Comparison of ENCODE assay signal across 14 cellular contexts in genomic region chr3:139574026-139574947, GRCh38. TPM values are rescaled to one million over a fixed set of nuclear protein-coding genes. Genes with fewer than 3 reads are reported as not detected.
DNase-seq lines count a peak whose midpoint lies in the region; ATAC-seq, FAIRE-seq and TF ChIP-seq lines count a peak whose summit lies in the region.
"Had no signal": no experiment of that assay in that cellular context is flagged by ENCODE, and none has a peak within 500 bp of the region (broad histone marks: within the 10 kb centered on the region; RNA-seq: fewer than 3 reads in every experiment).

No MANE protein-coding gene starts in this region.

- H3K36me3 Mint-ChIP-seq in activated CD4-positive, alpha-beta T cell treated with anti-CD3 and anti-CD28 coated beads for 36 hours (ENCODE audit: low read depth) = peaks cover 11% of the 10 kb centered on the region
- H3K36me3 Mint-ChIP-seq in activated T-helper 17 cell treated with anti-CD3 and anti-CD28 coated beads, Interleukin-2, amount 50 U/mL, for 72 hours (ENCODE audit: low read depth) = no peaks in the 10 kb centered on the region

- POLR2A ChIA-PET in HepG2 (lab: Yijun Ruan, JAX) = no interaction called here
- POLR2A ChIA-PET in Panc1 (lab: Charles Lee) = interaction anchor here (0.6 kb wide), 1 partner anchor 951 kb away, joined by 3 read pairs; no protein-coding TSS in a partner anchor
- POLR2A ChIA-PET in activated CD4-positive, alpha-beta T cell treated with anti-CD3 and anti-CD28 coated beads for 36 hours (lab: Charles Lee) = no interaction called here

- in situ Hi-C loops in HepG2 (cut with HindIII; ENCODE audit: extremely low pct_ligation_motif_present, low pct_unique_long_range_greater_than_20kb) (no loop called here), Panc1 (cut with HindIII; ENCODE audit: low pct_unique_long_range_greater_than_20kb, low sequenced_read_pairs) (no loop called here)

- no peak overlapping the region for H3K27ac Mint-ChIP-seq in activated CD4-positive, alpha-beta T cell treated with anti-CD3 and anti-CD28 coated beads for 36 hours
- H3K27ac Mint-ChIP-seq in activated T-helper 17 cell treated with anti-CD3 and anti-CD28 coated beads, Interleukin-2, amount 50 U/mL, for 72 hours = no peak overlapping the region

- H3K9me3 ChIP-seq in right lobe of liver = no peaks in the 10 kb centered on the region
- H3K9me3 ChIP-seq in HepG2 (ENCODE audit: low read length) = no peaks in the 10 kb centered on the region
- no peaks in the 10 kb centered on the region for H3K9me3 ChIP-seq in Panc1 (ENCODE audit: control insufficient read depth, insufficient read depth, low read depth, low read length)
- H3K9me3 ChIP-seq in prostate gland = no peaks in the 10 kb centered on the region

- no peak overlapping the region for H3K9ac ChIP-seq in HepG2 (ENCODE audit: insufficient read depth, low read depth, low read length)

- peak; percentile 68 to 83 (median 75) for DNase-seq in right lobe of liver
- DNase-seq in HepG2 (ENCODE audit: low spot score) = no peak
- DNase-seq in Panc1 (ENCODE audit: low read depth, low spot score) = no peak
- peak; percentile 70 for DNase-seq in left cardiac atrium
- no peak for DNase-seq in prostate gland (ENCODE audit: low spot score)
- no peak for DNase-seq in activated CD4-positive, alpha-beta T cell treated with anti-CD3 and anti-CD28 coated beads for 36 hours
- DNase-seq: activated CD8-positive, alpha-beta memory T cell treated with anti-CD3 and anti-CD28 coated beads for 24 hours; cerebellar nuclear complex; NCI-H1930; stimulated activated CD4-positive, alpha-beta T cell treated with anti-CD3 and anti-CD28 coated beads, Interleukin-2, amount 100 ng/mL, for 24 hours had no signal

- no peak overlapping the region for H3K4me3 Mint-ChIP-seq in activated CD4-positive, alpha-beta T cell treated with anti-CD3 and anti-CD28 coated beads for 36 hours
- H3K4me3 Mint-ChIP-seq in activated T-helper 17 cell treated with anti-CD3 and anti-CD28 coated beads, Interleukin-2, amount 50 U/mL, for 72 hours = no peak overlapping the region

- TF ChIP-seq POLR2A in right lobe of liver (IDR thresholded peaks at IDR 0.05) = no peak
- TF ChIP-seq POLR2A in HepG2 (IDR thresholded peaks at IDR 0.05; ENCODE audit: insufficient read depth in 1 of 2, low read depth in 2 of 2, low read length in 2 of 2) = no peak
- TF ChIP-seq POLR2A in prostate gland (IDR thresholded peaks at IDR 0.05) = no peak

- H3K4me1 ChIP-seq in right lobe of liver (peaks cover 0 to 20% (median 0%) of the 10 kb centered on the region in 4 donors), HepG2 (ENCODE audit: insufficient read depth, low read length) (no peaks in the 10 kb centered on the region), Panc1 (ENCODE audit: control insufficient read depth, insufficient read depth, low read length) (no peaks in the 10 kb centered on the region), prostate gland (replicated peaks) (no peaks in the 10 kb centered on the region)

- H3K4me2 ChIP-seq in HepG2 (ENCODE audit: low read depth, low read length) = no peak overlapping the region

- H3K27ac ChIP-seq in right lobe of liver = no peak overlapping the region
- H3K27ac ChIP-seq in HepG2 (ENCODE audit: extremely low read length, insufficient read depth, low read length) = no peak overlapping the region
- H3K27ac ChIP-seq in Panc1 (ENCODE audit: low read length) = no peak overlapping the region
- H3K27ac ChIP-seq in prostate gland = no peak overlapping the region

- no peaks in the 10 kb centered on the region for H3K27me3 ChIP-seq in right lobe of liver
- H3K27me3 ChIP-seq in HepG2 (ENCODE audit: control insufficient read depth in 1 of 2, insufficient read depth in 2 of 2, low read length in 2 of 2) = no peaks in the 10 kb centered on the region
- H3K27me3 ChIP-seq in Panc1 (ENCODE audit: control insufficient read depth, insufficient read depth, low read length) = no peaks in the 10 kb centered on the region
- H3K27me3 ChIP-seq in prostate gland (replicated peaks; ENCODE audit: insufficient read depth) = no peaks in the 10 kb centered on the region

- H3K4me1 Mint-ChIP-seq in activated CD4-positive, alpha-beta T cell treated with anti-CD3 and anti-CD28 coated beads for 36 hours = no peaks in the 10 kb centered on the region
- no peaks in the 10 kb centered on the region for H3K4me1 Mint-ChIP-seq in activated T-helper 17 cell treated with anti-CD3 and anti-CD28 coated beads, Interleukin-2, amount 50 U/mL, for 72 hours

- H3K27me3 Mint-ChIP-seq in activated CD4-positive, alpha-beta T cell treated with anti-CD3 and anti-CD28 coated beads for 36 hours = no peaks in the 10 kb centered on the region
- H3K27me3 Mint-ChIP-seq in activated T-helper 17 cell treated with anti-CD3 and anti-CD28 coated beads, Interleukin-2, amount 50 U/mL, for 72 hours = peaks cover under 1% of the 10 kb centered on the region

- TF ChIP-seq CTCF in right lobe of liver (IDR thresholded peaks at IDR 0.05) = no peak
- no peak for TF ChIP-seq CTCF in HepG2 (CRISPR knock-in tag; IDR thresholded peaks at IDR 0.05)
- 0 out of 2 replicates have a peak, but pooled peaks have one; percentile 14 for TF ChIP-seq CTCF in Panc1 (IDR thresholded peaks at IDR 0.05)
- no peak for TF ChIP-seq CTCF in prostate gland (IDR thresholded peaks at IDR 0.05)

- no peaks in the 10 kb centered on the region for H3K9me3 Mint-ChIP-seq in activated CD4-positive, alpha-beta T cell treated with anti-CD3 and anti-CD28 coated beads for 36 hours (ENCODE audit: low read depth)
- peaks cover 4% of the 10 kb centered on the region for H3K9me3 Mint-ChIP-seq in activated T-helper 17 cell treated with anti-CD3 and anti-CD28 coated beads, Interleukin-2, amount 50 U/mL, for 72 hours

- intact Hi-C loops in right lobe of liver (cut with DNase I) = no loop called here
- intact Hi-C loops in HepG2 (cut with micrococcal nuclease; ENCODE audit: unreplicated experiment) = no loop called here
- intact Hi-C loops in Panc1 (cut with micrococcal nuclease; ENCODE audit: unreplicated experiment) = no loop called here
- intact Hi-C loops in left cardiac atrium (cut with DNase I) = no loop called here
- intact Hi-C loops in prostate gland (cut with DNase I) = no loop called here
- intact Hi-C loops in activated CD4-positive, alpha-beta T cell treated with anti-CD3 and anti-CD28 coated beads for 36 hours (cut with DNase I, micrococcal nuclease) = no loop called here

- CTCF ChIA-PET in HepG2 (lab: Yijun Ruan, JAX; ENCODE audit: low intra/inter-chr PET ratio, low total read pairs) = no interaction called here
- CTCF ChIA-PET in Panc1 (lab: Charles Lee) = no interaction called here
- CTCF ChIA-PET in activated CD4-positive, alpha-beta T cell treated with anti-CD3 and anti-CD28 coated beads for 36 hours (lab: Charles Lee) = no interaction called here

- no peak for TF ChIP-seq RAD21 in HepG2 (CRISPR knock-in tag; IDR thresholded peaks at IDR 0.05)

- H3K36me3 ChIP-seq in right lobe of liver (no peaks in the 10 kb centered on the region), HepG2 (replicated peaks in 1 of 2; ENCODE audit: control insufficient read depth in 1 of 2, insufficient read depth in 2 of 2, low read length in 2 of 2) (no peaks in the 10 kb centered on the region), Panc1 (ENCODE audit: control insufficient read depth, insufficient read depth, low read length) (no peaks in the 10 kb centered on the region), prostate gland (no peaks in the 10 kb centered on the region)

- H3K79me2 ChIP-seq in HepG2 (ENCODE audit: insufficient read depth, low read length) = no peaks in the 10 kb centered on the region

- H2AFZ ChIP-seq in HepG2 (ENCODE audit: low read length) = no peak overlapping the region

- TF ChIP-seq EP300 in HepG2 (IDR thresholded peaks at IDR 0.05; ENCODE audit: low read depth in 2 of 2, low read length in 2 of 2) (no peak), HepG2 (CRISPR knock-in tag; IDR thresholded peaks at IDR 0.05; ENCODE audit: borderline replicate concordance) (no peak)

- ATAC-seq in right lobe of liver (peak; percentile 77 to 87 (median 80)), HepG2 (no peak), Panc1 (no peak), left cardiac atrium (peak; percentile 75 to 90), GM19035 (IDR thresholded peaks at IDR 0.05; ENCODE audit: unreplicated experiment) (no peak)
- ATAC-seq in activated CD4-positive, alpha-beta T cell treated with anti-CD3 and anti-CD28 coated beads for 36 hours = no peak
- ATAC-seq in activated T-helper 17 cell treated with anti-CD3 and anti-CD28 coated beads, Interleukin-2, amount 50 U/mL, for 72 hours (replicated peaks) = no peak
- ATAC-seq: esophagus mucosa, HCT116 had no signal

- H4K20me1 ChIP-seq in HepG2 (ENCODE audit: insufficient read depth, low read length) = no peaks in the 10 kb centered on the region

- no TSS peak for BruUV-seq in HepG2 (replicated peaks; lab: Mats Ljungman, UMichigan)
- no TSS peak for BruUV-seq in Panc1 (replicated peaks; lab: Mats Ljungman, UMichigan)

- no peak for FAIRE-seq in HepG2 (lab: Jason Lieb, UNC)

- H3K4me3 ChIP-seq in right lobe of liver (no peak overlapping the region), HepG2 (replicated peaks in 1 of 3; ENCODE audit: insufficient read depth in 1 of 3, low read depth in 2 of 3, low read length in 3 of 3) (no peak overlapping the region), Panc1 (ENCODE audit: low read depth in 2 of 2, low read length in 2 of 2) (no peak overlapping the region), prostate gland (no peak overlapping the region)

- 27% methylated on average over 1 of the region's 1 CpG for WGBS in right lobe of liver (ENCODE audit: insufficient coverage, low coverage, low lambda C conversion rate, missing lambda C conversion rate)
- 20% methylated on average over 1 of the region's 1 CpG for WGBS in HepG2 (ENCODE audit: low lambda C conversion rate)
- WGBS in prostate gland = 23% methylated on average over 1 of the region's 1 CpG

RNA-seq across cellular contexts. Expression of gene RBP1, which starts 34.7 kb away (rescaled TPM):
- total RNA-seq in right lobe of liver = 10 to 100 TPM; 24.1 to 53.1 (median 37.9) TPM
- total RNA-seq in HepG2 (2016; rRNA removed; fragmentation: Illumina TruSeq; extraction: Trizol) = 6.4 and 8.9 TPM in 2 replicates
- 3.8 and 9.5 TPM in 2 replicates for total RNA-seq in HepG2 (2016; cell fraction: cytosol; rRNA removed; fragmentation: Illumina TruSeq; extraction: Trizol; ENCODE audit: low read depth)
- total RNA-seq in HepG2 (2016; cell fraction: insoluble cytoplasmic fraction; rRNA removed; fragmentation: Illumina TruSeq; extraction: Trizol) = 8.6 and 10.6 TPM in 2 replicates
- total RNA-seq in HepG2 (2016; cell fraction: membrane; rRNA removed; fragmentation: Illumina TruSeq; extraction: Trizol) = 5.6 and 7.7 TPM in 2 replicates
- 3.0 and 4.3 TPM in 2 replicates for total RNA-seq in HepG2 (2016; cell fraction: nucleus; rRNA removed; fragmentation: Illumina TruSeq; extraction: Trizol)
- polyA plus RNA-seq in HepG2 (2011; rRNA removed) = 12.6 and 16.9 TPM in 2 replicates
- polyA plus RNA-seq in HepG2 (2011; cell fraction: cytosol; rRNA removed) = 19.5 and 23.3 TPM in 2 replicates
- polyA plus RNA-seq in HepG2 (2011; cell fraction: nucleus; rRNA removed) = 9.2 and 9.7 TPM in 2 replicates
- polyA plus RNA-seq in HepG2 (2012) = 3.9 and 9.2 TPM in 2 replicates
- 11.2 and 14.3 TPM in 2 replicates for polyA plus RNA-seq in HepG2 (2016; cell fraction: cytosol; fragmentation: Illumina TruSeq; extraction: Trizol; ENCODE audit: low read depth)
- 19.1 and 19.5 TPM in 2 replicates for polyA plus RNA-seq in HepG2 (2016; cell fraction: insoluble cytoplasmic fraction; fragmentation: Illumina TruSeq; extraction: Trizol; ENCODE audit: low read depth)
- 9.2 and 11.0 TPM in 2 replicates for polyA plus RNA-seq in HepG2 (2016; cell fraction: membrane; fragmentation: Illumina TruSeq; extraction: Trizol; ENCODE audit: low read depth)
- 9.2 and 17.6 TPM in 2 replicates for polyA plus RNA-seq in HepG2 (2016; cell fraction: nucleus; fragmentation: Illumina TruSeq; extraction: Trizol; ENCODE audit: insufficient read depth, low read depth)
- 12.3 TPM in 1 of 2 replicates, not detected in the other for polyA minus RNA-seq in HepG2 (2011; rRNA and poly(A)+ RNA removed; ENCODE audit: low replicate concordance)
- 1.9 and 4.5 TPM in 2 replicates for polyA minus RNA-seq in HepG2 (2011; cell fraction: cytosol; rRNA and poly(A)+ RNA removed)
- polyA minus RNA-seq in HepG2 (2011; cell fraction: nucleus; rRNA and poly(A)+ RNA removed) = 3.9 and 6.0 TPM in 2 replicates
- total RNA-seq in Panc1 (2021; ENCODE audit: unreplicated experiment) = 18.6 TPM
- polyA plus RNA-seq in Panc1 (2012; ENCODE audit: insufficient read length) = 83.7 TPM
- total RNA-seq in left cardiac atrium = 10 to 100 TPM; 25.6 to 44.4 TPM
- total RNA-seq in prostate gland = 10 to 100 TPM in 1 of 2 donors, 1 to 10 TPM in 1; 7.3 to 53.3 TPM
- not detected for total RNA-seq in activated CD4-positive, alpha-beta T cell treated with anti-CD3 and anti-CD28 coated beads for 36 hours
- not detected for total RNA-seq in activated T-helper 17 cell treated with anti-CD3 and anti-CD28 coated beads, Interleukin-2, amount 50 U/mL, for 72 hours

Comparison
In these comparisons a context has a peak if more than half of its experiments do, and no peak if none do; other contexts are left out.
1. ATAC-seq: peak in right lobe of liver (4 of 4) and left cardiac atrium (2 of 2); none in HepG2 (single experiment), Panc1 (single experiment), GM19035 (single experiment), activated CD4-positive, alpha-beta T cell treated with anti-CD3 and anti-CD28 coated beads for 36 hours (single experiment) and activated T-helper 17 cell treated with anti-CD3 and anti-CD28 coated beads, Interleukin-2, amount 50 U/mL, for 72 hours (single experiment).
2. DNase-seq: peak in right lobe of liver (3 of 3) and left cardiac atrium (single experiment); none in HepG2 (single experiment), Panc1 (single experiment), prostate gland (single experiment) and activated CD4-positive, alpha-beta T cell treated with anti-CD3 and anti-CD28 coated beads for 36 hours (single experiment).